8 cellular contexts compared by ENCODE assay signal in the genomic region with DNA sequence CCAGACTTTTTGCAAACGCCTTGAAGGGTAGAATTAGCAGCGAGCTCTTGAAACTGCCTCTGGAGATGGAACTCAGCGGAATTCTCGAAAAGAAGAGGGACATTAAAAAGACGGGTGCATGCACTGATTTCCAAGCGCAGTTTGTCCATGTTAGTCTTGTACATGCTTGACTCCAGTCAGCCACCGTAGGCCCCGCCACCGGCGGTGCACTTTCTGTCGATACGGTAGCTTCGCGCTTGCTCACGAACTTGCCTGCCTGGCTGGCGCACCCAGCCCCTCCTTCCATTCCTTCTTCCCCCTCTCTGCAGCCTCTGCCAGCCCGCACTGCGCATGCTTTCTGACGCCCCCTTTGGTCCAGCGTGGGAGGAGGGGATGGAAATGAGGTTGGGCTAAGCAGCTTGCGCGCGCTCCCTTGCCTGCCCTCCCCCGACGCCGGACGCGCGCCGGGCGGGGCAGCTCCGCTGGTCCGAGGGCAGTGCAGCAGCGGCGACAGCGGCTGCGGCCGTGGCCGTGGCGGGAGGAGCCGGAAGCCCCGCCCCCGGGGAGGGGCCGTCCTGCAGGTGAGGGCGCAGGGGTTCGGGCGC. TPM values are rescaled to one million over a fixed set of nuclear protein-coding genes. Genes with fewer than 3 reads are reported as not detected.
DNase-seq lines count a peak whose midpoint lies in the region; ATAC-seq and TF ChIP-seq lines count a peak whose summit lies in the region.

A gene with protein sequence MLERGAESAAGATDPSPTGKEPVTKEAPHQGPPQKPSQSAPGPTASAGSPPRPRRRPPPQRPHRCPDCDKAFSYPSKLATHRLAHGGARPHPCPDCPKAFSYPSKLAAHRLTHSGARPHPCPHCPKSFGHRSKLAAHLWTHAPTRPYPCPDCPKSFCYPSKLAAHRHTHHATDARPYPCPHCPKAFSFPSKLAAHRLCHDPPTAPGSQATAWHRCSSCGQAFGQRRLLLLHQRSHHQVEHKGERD (plus strand): TSS at position 227 of the 584 bp plus-strand sequence. CDS start 1,235 bp downstream, outside the sequence.

- H3K27me3 ChIP-seq in CD8-positive, alpha-beta T cell (ENCODE audit: insufficient read depth, low read length) = no peaks in the 10 kb centered on the region
- no peaks in the 10 kb centered on the region for H3K27me3 ChIP-seq in endocrine pancreas (ENCODE audit: control insufficient read depth, insufficient read depth, low read length)

- peak within 1 kb of the TSS; percentile 47 for H3K9ac ChIP-seq in endocrine pancreas (ENCODE audit: control insufficient read depth, insufficient read depth, low read length)

- intact Hi-C loops in CD8-positive, alpha-beta T cell (cut with DNase I, micrococcal nuclease) = loop anchor here (1.0 to 10.0 kb wide), 6 partner anchors 8 to 222 kb away; a partner anchor contains a TSS

- DNase-seq in CD8-positive, alpha-beta T cell = peak; percentile 63 to 88 (median 80)
- DNase-seq in HPDE6-E6E7 (ENCODE audit: extremely low spot score) = peak; percentile 73
- peak; percentile 87 to 88 for DNase-seq in NOMO-1 (lab: John Stamatoyannopoulos, UW; ENCODE audit: unreplicated experiment in 2 of 2)
- DNase-seq in activated CD8-positive, alpha-beta memory T cell treated with anti-CD3 and anti-CD28 coated beads for 48 hours (ENCODE audit: low read depth in 2 of 3, low spot score in 2 of 3) = peak; percentile 68 to 80 (median 79)
- peak; percentile 64 for DNase-seq in stimulated activated CD8-positive, alpha-beta memory T cell treated with anti-CD3 and anti-CD28 coated beads, Interleukin-15, amount 100 ng/mL, for 24 hours (ENCODE audit: low read depth)

- H3K9me3 Mint-ChIP-seq in CD8-positive, alpha-beta T cell = no peaks in the 10 kb centered on the region

- H3K36me3 ChIP-seq in CD8-positive, alpha-beta T cell (ENCODE audit: insufficient read depth, low read length) = no peaks in the 10 kb centered on the region
- H3K36me3 ChIP-seq in endocrine pancreas (ENCODE audit: control insufficient read depth, insufficient read depth, low read length) (no peaks in the 10 kb centered on the region), mesodermal cell (ENCODE audit: control insufficient read depth, insufficient read depth, low read length) (peaks cover 18% of the 10 kb centered on the region)

- ATAC-seq in CD8-positive, alpha-beta T cell = peak; percentile 43
- peak; percentile 58 for ATAC-seq in GM19455 (IDR thresholded peaks at IDR 0.05; ENCODE audit: unreplicated experiment)

- CTCF ChIA-PET in CD8-positive, alpha-beta T cell (lab: Charles Lee) = interaction anchor here (0.9 to 6.0 kb wide), 8 partner anchors 9 to 94 kb away, joined by 3 to 46 read pairs (median 7); a partner anchor contains a TSS

- peak within 1 kb of the TSS; percentile 55 for H3K27ac ChIP-seq in CD8-positive, alpha-beta T cell (ENCODE audit: low read depth, low read length)
- H3K27ac ChIP-seq in mesodermal cell (ENCODE audit: low read depth, low read length, severe bottlenecking) = peak within 1 kb of the TSS; percentile 93

- H3K4me1 ChIP-seq in CD8-positive, alpha-beta T cell (ENCODE audit: insufficient read depth, low read length) = peaks cover 7% of the 10 kb centered on the region
- H3K4me1 ChIP-seq in endocrine pancreas (ENCODE audit: control insufficient read depth, insufficient read depth, low read length) (no peaks in the 10 kb centered on the region), mesodermal cell (ENCODE audit: control insufficient read depth, insufficient read depth, low read length, poor library complexity, severe bottlenecking) (peaks cover 10% of the 10 kb centered on the region)

- peak within 1 kb of the TSS; percentile 98 for H3K4me3 Mint-ChIP-seq in CD8-positive, alpha-beta T cell

- WGBS in mesodermal cell (ENCODE audit: insufficient coverage in 2 of 2), 2 experiments = 0 to 3% methylated on average over 25 to 41 of the region's 47 CpGs

- H3K27me3 Mint-ChIP-seq in CD8-positive, alpha-beta T cell (ENCODE audit: low read depth) = no peaks in the 10 kb centered on the region

- peaks cover 19% of the 10 kb centered on the region for H3K4me1 Mint-ChIP-seq in CD8-positive, alpha-beta T cell (ENCODE audit: low read depth)

- H3K9me3 ChIP-seq in CD8-positive, alpha-beta T cell (ENCODE audit: low read length) = no peaks in the 10 kb centered on the region
- H3K9me3 ChIP-seq in endocrine pancreas (ENCODE audit: control insufficient read depth, low read length) (no peaks in the 10 kb centered on the region), mesodermal cell (ENCODE audit: control insufficient read depth, low read length) (no peaks in the 10 kb centered on the region)

- POLR2A ChIA-PET in CD8-positive, alpha-beta T cell (lab: Charles Lee) = interaction anchor here (0.6 to 2.4 kb wide), 13 partner anchors 9 to 94 kb away, joined by 3 to 22 read pairs (median 4); a partner anchor contains a TSS

- peak within 1 kb of the TSS; percentile 97 for H3K27ac Mint-ChIP-seq in CD8-positive, alpha-beta T cell

- peaks cover 17% of the 10 kb centered on the region for H3K36me3 Mint-ChIP-seq in CD8-positive, alpha-beta T cell

- TF ChIP-seq CTCF in CD8-positive, alpha-beta T cell (IDR thresholded peaks at IDR 0.05) = no peak

- H3K4me3 ChIP-seq in CD8-positive, alpha-beta T cell (ENCODE audit: low read depth, low read length) = peak within 1 kb of the TSS; percentile 79
- H3K4me3 ChIP-seq in endocrine pancreas (ENCODE audit: control insufficient read depth, insufficient read depth, low read length) (peak within 1 kb of the TSS; percentile 72), mesodermal cell (ENCODE audit: extremely low read depth, insufficient read depth, low read length, poor library complexity, severe bottlenecking) (peak within 1 kb of the TSS; percentile 47)

RNA-seq across cellular contexts. Expression of the gene that starts here (rescaled TPM):
- 1 to 10 TPM; 2.4 to 3.4 TPM for total RNA-seq in CD8-positive, alpha-beta T cell
- 1.0 TPM for polyA plus RNA-seq in mesodermal cell (2013, experiment 1 of 2)
- polyA plus RNA-seq in mesodermal cell (2013, experiment 2 of 2) = 1.2 TPM

Comparison
In these comparisons a context has a peak if more than half of its experiments do, and no peak if none do; other contexts are left out.
1. Peak in every context shown above with its lines: DNase-seq, ATAC-seq, H3K4me3 ChIP-seq and H3K27ac ChIP-seq.